ENCODE assay signal across 22 cellular contexts in the genomic region with DNA sequence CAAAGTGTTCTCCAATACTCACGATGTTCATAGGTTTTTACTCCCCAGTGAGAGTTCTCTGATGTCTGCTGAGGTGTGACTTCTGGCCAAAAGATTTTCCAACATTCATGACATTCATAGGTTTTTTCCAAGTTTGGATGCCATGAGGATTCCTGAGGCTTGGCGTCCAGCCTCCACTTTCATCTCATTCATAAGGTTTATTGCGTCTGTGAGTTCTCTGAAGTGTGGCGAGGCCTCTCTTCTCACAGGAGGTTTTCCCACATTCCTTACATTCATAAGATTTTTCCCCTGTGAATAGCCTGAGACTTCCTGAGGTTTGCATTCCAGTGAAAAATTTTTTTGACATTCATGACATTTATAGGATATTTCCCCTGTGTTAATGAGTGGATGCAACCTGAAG.
DNase-seq lines count a peak whose midpoint lies in the region; ATAC-seq, FAIRE-seq and TF ChIP-seq lines count a peak whose summit lies in the region.
"Had no signal": no experiment of that assay in that cellular context is flagged by ENCODE, and none has a peak within 500 bp of the region (broad histone marks: within the 10 kb centered on the region; RNA-seq: fewer than 3 reads in every experiment).

No MANE protein-coding gene starts in this region.

- peaks cover 25% of the 10 kb centered on the region; the same call in 2 of the 3 replicates for H3K36me3 Mint-ChIP-seq in GM23338 (ENCODE audit: low read depth)
- H3K36me3 Mint-ChIP-seq: activated naive CD8-positive, alpha-beta T cell had no signal

- H2AFZ ChIP-seq in GM23338 = no peak overlapping the region

- H3K4me1 Mint-ChIP-seq in GM23338 = peaks cover 12% of the 10 kb centered on the region
- H3K4me1 Mint-ChIP-seq: activated CD4-positive, alpha-beta T cell treated with anti-CD3 and anti-CD28 coated beads for 36 hours had no signal

- no peaks in the 10 kb centered on the region; the same call in none of the 2 replicates for H3K9me2 ChIP-seq in GM23338 (ENCODE audit: insufficient read depth)

- H3K4me3 Mint-ChIP-seq in GM23338 = no peak overlapping the region
- H3K4me3 Mint-ChIP-seq: activated CD4-positive, alpha-beta T cell treated with anti-CD3 and anti-CD28 coated beads for 36 hours; activated naive CD8-positive, alpha-beta T cell had no signal

- no peak overlapping the region for H3K4me2 ChIP-seq in GM23338

- H3K4me3 ChIP-seq in GM23338 (no peak overlapping the region), epithelial cell of proximal tubule (ENCODE audit: low read depth, low read length) (no peak overlapping the region)
- H3K4me3 ChIP-seq: body of pancreas, mucosa of descending colon, prostate gland, skin epidermis, thyroid gland had no signal

- H3K4me1 ChIP-seq in GM23338 (ENCODE audit: insufficient read depth) = peaks cover 8% of the 10 kb centered on the region; the same call in 1 of the 2 replicates
- H3K4me1 ChIP-seq: body of pancreas, prostate gland, thyroid gland had no signal

- ATAC-seq in GM23338 = no peak
- ATAC-seq: activated CD4-positive, alpha-beta T cell treated with anti-CD3 and anti-CD28 coated beads for 36 hours; body of pancreas; left lobe of liver; mucosa of descending colon; stimulated activated naive CD8-positive, alpha-beta T cell treated with anti-CD3 and anti-CD28 coated beads, Interleukin-15, Interleukin-2, amounts not matched to agents 100 U/mL and 50 U/mL, for 24 hours had no signal

- H3K36me3 ChIP-seq in GM23338 (ENCODE audit: insufficient read depth) = peaks cover 18% of the 10 kb centered on the region; the same call in 1 of the 2 replicates
- H3K36me3 ChIP-seq: prostate gland, thyroid gland had no signal

- DNase-seq in GM23338 (ENCODE audit: low spot score) (peak; percentile 50), RCC 7860 (ENCODE audit: low spot score) (peak; percentile 98), epithelial cell of proximal tubule (ENCODE audit: low read depth) (peak; percentile 27), G401 (ENCODE audit: low spot score) (no peak), HCEC 1CT (no peak), NCI-H1694 treated with DMSO at 0.1 percent for 48 hours (lab: John Stamatoyannopoulos, UW) (no peak), NCI-H1417 (lab: John Stamatoyannopoulos, UW) (no peak)
- DNase-seq: activated CD4-positive, alpha-beta T cell treated with anti-CD3 and anti-CD28 coated beads for 36 hours; body of pancreas; Calu3; effector memory CD4-positive, alpha-beta T cell; glutamatergic neuron; KG1; mucosa of descending colon; NCI-H526; stimulated activated CD4-positive, alpha-beta T cell treated with anti-CD3 and anti-CD28 coated beads, Interleukin-2, amount 100 ng/mL, for 48 hours; stimulated activated naive CD8-positive, alpha-beta T cell treated with anti-CD3 and anti-CD28 coated beads, Interleukin-15, Interleukin-2, amounts not matched to agents 100 U/mL and 50 U/mL, for 24 hours; thyroid gland had no signal

- peaks cover 38% of the 10 kb centered on the region for H3K9me3 Mint-ChIP-seq in GM23338

- peak; percentile 97 for FAIRE-seq in RCC 7860 (lab: Jason Lieb, UNC)

- no peak overlapping the region for H3K27ac Mint-ChIP-seq in GM23338
- H3K27ac Mint-ChIP-seq: activated CD4-positive, alpha-beta T cell treated with anti-CD3 and anti-CD28 coated beads for 36 hours; activated naive CD8-positive, alpha-beta T cell had no signal

- peaks cover 3% of the 10 kb centered on the region for H3K27me3 Mint-ChIP-seq in GM23338 (ENCODE audit: insufficient read depth, low read depth, poor library complexity)
- H3K27me3 Mint-ChIP-seq: activated CD4-positive, alpha-beta T cell treated with anti-CD3 and anti-CD28 coated beads for 36 hours; activated naive CD8-positive, alpha-beta T cell had no signal

- no peaks in the 10 kb centered on the region for H3K79me2 ChIP-seq in GM23338 (replicated peaks; ENCODE audit: insufficient read depth)

- no peaks in the 10 kb centered on the region for H4K20me1 ChIP-seq in GM23338 (replicated peaks; ENCODE audit: insufficient read depth)

- no peaks in the 10 kb centered on the region for H3F3A ChIP-seq in GM23338 (replicated peaks; ENCODE audit: low read depth)

- TF ChIP-seq CTCF in GM23338 (conservative IDR thresholded peaks at IDR 0.05; ENCODE audit: low read depth in 2 of 2) (no peak), epithelial cell of proximal tubule (conservative IDR thresholded peaks at IDR 0.05; ENCODE audit: low read depth, low read length) (no peak)

- H3K27ac ChIP-seq in GM23338 (ENCODE audit: low read depth) = no peak overlapping the region
- H3K27ac ChIP-seq: body of pancreas, prostate gland, skin epidermis, thyroid gland had no signal

- in situ Hi-C loops in G401 (cut with HindIII; ENCODE audit: low sequenced_read_pairs) = no loop called here

- H3K27me3 ChIP-seq in GM23338 (ENCODE audit: insufficient read depth) = no peaks in the 10 kb centered on the region
- H3K27me3 ChIP-seq: body of pancreas, thyroid gland had no signal

TF ChIP-seq in GM23338, 12 proteins besides CTCF, POLR2A, EP300 and RAD21:
- TF ChIP-seq NANOG (IDR thresholded peaks at IDR 0.05; ENCODE audit: borderline replicate concordance) (no peak), CREB1 (CRISPR knock-in tag; IDR thresholded peaks at IDR 0.05; ENCODE audit: low read depth) (no peak), STAT1 (IDR thresholded peaks at IDR 0.05; ENCODE audit: unreplicated experiment) (no peak), POLR2AphosphoS5 (IDR thresholded peaks at IDR 0.05; ENCODE audit: low read depth) (no peak), ZNF114 (CRISPR knock-in tag; IDR thresholded peaks at IDR 0.05) (no peak), ZNF462 (CRISPR knock-in tag; IDR thresholded peaks at IDR 0.05) (no peak), EZH2 (IDR thresholded peaks at IDR 0.05; ENCODE audit: low read depth, unreplicated experiment) (no peak)

Comparison
In these comparisons a context has a peak if more than half of its experiments do, and no peak if none do; other contexts are left out.
1. DNase-seq: peak in GM23338 (single experiment), RCC 7860 (single experiment) and epithelial cell of proximal tubule (single experiment); none in G401 (single experiment), HCEC 1CT (single experiment), NCI-H1694 treated with DMSO at 0.1 percent for 48 hours (single experiment) and NCI-H1417 (0 of 3).